In genomic region chr11:102111011-102111786, GRCh38 we compare ENCODE assay signal across 1 cellular context.
TF ChIP-seq lines count a peak whose summit lies in the region.

No MANE protein-coding gene starts in this region.

TF ChIP-seq in HepG2, 621 proteins besides CTCF, POLR2A, EP300 and RAD21 (continued from another document and continues in another):
- TF ChIP-seq ZBTB33 (CRISPR knock-in tag; IDR thresholded peaks at IDR 0.05) (0 out of 2 replicates have a peak, but pooled peaks have one; percentile 2), YEATS4 (CRISPR knock-in tag; IDR thresholded peaks at IDR 0.05; ENCODE audit: borderline replicate concordance) (peak; percentile 52), TEF (CRISPR knock-in tag; IDR thresholded peaks at IDR 0.05) (no peak), PCBP1 (IDR thresholded peaks at IDR 0.05; ENCODE audit: borderline replicate concordance, low read depth, low read length) (0 out of 2 replicates have a peak, but pooled peaks have one; percentile 48), ZNF788 (CRISPR knock-in tag; IDR thresholded peaks at IDR 0.05; ENCODE audit: borderline replicate concordance) (peak; percentile 27; the same call in 1 of the 2 replicates), POLR2AphosphoS5 (IDR thresholded peaks at IDR 0.05; ENCODE audit: low read depth, low read length) (peak; percentile 14), JARID2 (CRISPR knock-in tag; IDR thresholded peaks at IDR 0.05; ENCODE audit: insufficient replicate concordance) (no peak), HDAC2 (CRISPR knock-in tag; IDR thresholded peaks at IDR 0.05) (peak; percentile 37; the same call in 1 of the 2 replicates), HBP1 (CRISPR knock-in tag; IDR thresholded peaks at IDR 0.05; ENCODE audit: low read depth) (0 out of 2 replicates have a peak, but pooled peaks have one; percentile 24), ZBTB14 (CRISPR knock-in tag; IDR thresholded peaks at IDR 0.05) (peak; percentile 94), ZNF12 (CRISPR knock-in tag; IDR thresholded peaks at IDR 0.05) (no peak), TFAP4 (IDR thresholded peaks at IDR 0.05; ENCODE audit: borderline replicate concordance, low read depth) (peak; percentile 37; the same call in 1 of the 2 replicates), ZNF746 (CRISPR knock-in tag; IDR thresholded peaks at IDR 0.05) (peak; percentile 86), ZFP82 (CRISPR knock-in tag; IDR thresholded peaks at IDR 0.05; ENCODE audit: borderline replicate concordance) (0 out of 2 replicates have a peak, but pooled peaks have one; percentile 19), KDM2A (CRISPR knock-in tag; IDR thresholded peaks at IDR 0.05; ENCODE audit: borderline replicate concordance, low read depth) (peak; percentile 78; the same call in 1 of the 2 replicates), KMT2B (CRISPR knock-in tag; IDR thresholded peaks at IDR 0.05) (peak; percentile 49; the same call in 1 of the 2 replicates), ZNF501 (CRISPR knock-in tag; IDR thresholded peaks at IDR 0.05) (0 out of 2 replicates have a peak, but pooled peaks have one; percentile 27), MED8 (CRISPR knock-in tag; IDR thresholded peaks at IDR 0.05; ENCODE audit: insufficient replicate concordance) (peak; percentile 18), NR2C2 (CRISPR knock-in tag; IDR thresholded peaks at IDR 0.05; ENCODE audit: borderline replicate concordance) (0 out of 2 replicates have a peak, but pooled peaks have one; percentile 13), ZNF281 (CRISPR knock-in tag; IDR thresholded peaks at IDR 0.05; ENCODE audit: borderline replicate concordance) (peak; percentile 96), FOXP1 (IDR thresholded peaks at IDR 0.05) (peak; percentile 75; the same call in 1 of the 2 replicates), FOXP1 (CRISPR knock-in tag; IDR thresholded peaks at IDR 0.05) (peak; percentile 81; the same call in 1 of the 2 replicates), RERE (CRISPR knock-in tag; IDR thresholded peaks at IDR 0.05; ENCODE audit: low read depth) (0 out of 2 replicates have a peak, but pooled peaks have one; percentile 37), CSRNP1 (CRISPR knock-in tag; IDR thresholded peaks at IDR 0.05) (0 out of 2 replicates have a peak, but pooled peaks have one; percentile 68), ZNF543 (CRISPR knock-in tag; IDR thresholded peaks at IDR 0.05) (peak; percentile 72; the same call in 1 of the 2 replicates), JUNB (CRISPR knock-in tag; IDR thresholded peaks at IDR 0.05; ENCODE audit: borderline replicate concordance) (no peak), ZNF557 (CRISPR knock-in tag; IDR thresholded peaks at IDR 0.05) (no peak), UBTF (CRISPR knock-in tag; IDR thresholded peaks at IDR 0.05) (peak; percentile 47; the same call in 1 of the 2 replicates), PITX1 (CRISPR knock-in tag; IDR thresholded peaks at IDR 0.05) (peak; percentile 71; the same call in 1 of the 2 replicates), FOXK1 (CRISPR knock-in tag; IDR thresholded peaks at IDR 0.05; ENCODE audit: borderline replicate concordance, low read depth) (peak; percentile 54; the same call in 1 of the 2 replicates), THAP8 (CRISPR knock-in tag; IDR thresholded peaks at IDR 0.05; ENCODE audit: borderline replicate concordance) (no peak), NCOR1 (IDR thresholded peaks at IDR 0.05; ENCODE audit: borderline replicate concordance, low read length) (peak; percentile 64; the same call in 1 of the 2 replicates), ZFP90 (CRISPR knock-in tag; IDR thresholded peaks at IDR 0.05; ENCODE audit: borderline replicate concordance) (no peak)
